ENCODE assay signal across 22 cellular contexts in genomic region chr4:123921339-123921738, GRCh38.
"Had no signal": no experiment of that assay in that cellular context is flagged by ENCODE, and none has a peak within 500 bp of the region (broad histone marks: within the 10 kb centered on the region; RNA-seq: fewer than 3 reads in every experiment).

No MANE protein-coding gene starts in this region.

- H3K4me1 Mint-ChIP-seq: natural killer cell; stimulated activated naive CD8-positive, alpha-beta T cell treated with anti-CD3 and anti-CD28 coated beads, Interleukin-15, amount 100 ng/mL, for 72 hours had no signal

- DNase-seq: colonic mucosa; effector memory CD4-positive, alpha-beta T cell; foreskin melanocyte; glutamatergic neuron; heart right ventricle; hippocampal formation; left cardiac atrium; left lung; lower lobe of right lung; natural killer cell; pancreas; stimulated activated CD4-positive, alpha-beta T cell treated with anti-CD3 and anti-CD28 coated beads, Interleukin-12 subunit alpha, Interleukin-12 subunit beta, amount 100 ng/mL, for 4 hours; stimulated activated CD4-positive, alpha-beta T cell treated with anti-CD3 and anti-CD28 coated beads, Interleukin-1b, Interleukin-23, amount 100 ng/mL, for 48 hours; stimulated activated CD4-positive, alpha-beta T cell treated with anti-CD3 and anti-CD28 coated beads, Interleukin-4, amount 100 ng/mL, for 1 hour; stimulated activated CD8-positive, alpha-beta memory T cell treated with anti-CD3 and anti-CD28 coated beads, Interleukin-4, amount 100 ng/mL, for 48 hours; stimulated activated naive CD4-positive, alpha-beta T cell; stimulated activated naive CD8-positive, alpha-beta T cell treated with anti-CD3 and anti-CD28 coated beads, Interleukin-15, amount 100 ng/mL, for 72 hours; transverse colon; upper lobe of right lung; uterus had no signal

- H3K4me3 Mint-ChIP-seq: dendritic cell treated with granulocyte-macrophage colony-stimulating factor and Interleukin-4, amounts not matched to agents 40 ng/mL and 50 ng/mL, for 4 days; natural killer cell; stimulated activated naive CD8-positive, alpha-beta T cell treated with anti-CD3 and anti-CD28 coated beads, Interleukin-15, amount 100 ng/mL, for 72 hours had no signal

- H3K9me3 Mint-ChIP-seq: dendritic cell treated with granulocyte-macrophage colony-stimulating factor and Interleukin-4, amounts not matched to agents 40 ng/mL and 50 ng/mL, for 4 days; stimulated activated naive CD8-positive, alpha-beta T cell treated with anti-CD3 and anti-CD28 coated beads, Interleukin-15, amount 100 ng/mL, for 72 hours had no signal

- ATAC-seq: heart right ventricle; left lung; lower lobe of right lung; natural killer cell; pancreas; sciatic nerve; stimulated activated naive CD8-positive, alpha-beta T cell treated with anti-CD3 and anti-CD28 coated beads, Interleukin-15, amount 100 ng/mL, for 72 hours; upper lobe of right lung had no signal

- H3K27me3 Mint-ChIP-seq: dendritic cell treated with granulocyte-macrophage colony-stimulating factor and Interleukin-4, amounts not matched to agents 40 ng/mL and 50 ng/mL, for 4 days; stimulated activated naive CD8-positive, alpha-beta T cell treated with anti-CD3 and anti-CD28 coated beads, Interleukin-15, amount 100 ng/mL, for 72 hours had no signal

- H3K27ac Mint-ChIP-seq: dendritic cell treated with granulocyte-macrophage colony-stimulating factor and Interleukin-4, amounts not matched to agents 40 ng/mL and 50 ng/mL, for 4 days; natural killer cell; stimulated activated naive CD8-positive, alpha-beta T cell treated with anti-CD3 and anti-CD28 coated beads, Interleukin-15, amount 100 ng/mL, for 72 hours had no signal

- H3K36me3 Mint-ChIP-seq: natural killer cell had no signal
